29 cellular contexts compared by ENCODE assay signal in genomic region chr2:223260681-223261080, GRCh38.
DNase-seq lines count a peak whose midpoint lies in the region; ATAC-seq, FAIRE-seq and TF ChIP-seq lines count a peak whose summit lies in the region.
"Had no signal": no experiment of that assay in that cellular context is flagged by ENCODE, and none has a peak within 500 bp of the region (broad histone marks: within the 10 kb centered on the region; RNA-seq: fewer than 3 reads in every experiment).

No MANE protein-coding gene starts in this region.

- H3K9me3 Mint-ChIP-seq in stimulated activated naive CD8-positive, alpha-beta T cell treated with anti-CD3 and anti-CD28 coated beads, Interleukin-15, amount 100 ng/mL, for 72 hours = peaks cover 9 to 20% of the 10 kb centered on the region in 2 donors

- no peak for ATAC-seq in GM19463 (IDR thresholded peaks at IDR 0.05; ENCODE audit: unreplicated experiment)
- no peak for ATAC-seq in stimulated activated naive CD8-positive, alpha-beta T cell treated with anti-CD3 and anti-CD28 coated beads, Interleukin-15, amount 100 ng/mL, for 72 hours
- ATAC-seq in HG03135 (IDR thresholded peaks at IDR 0.05; ENCODE audit: unreplicated experiment) = no peak
- ATAC-seq: activated CD8-positive, alpha-beta T cell treated with anti-CD3 and anti-CD28 coated beads for 36 hours; psoas muscle; stimulated activated effector memory CD8-positive, alpha-beta T cell treated with anti-CD3 and anti-CD28 coated beads, Interleukin-12 subunit alpha, Interleukin-12 subunit beta, amount 100 ng/mL, for 72 hours had no signal

- H3K79me2 ChIP-seq in keratinocyte (ENCODE audit: control insufficient read depth, insufficient read depth, low read length) = no peaks in the 10 kb centered on the region

- in situ Hi-C loops in astrocyte of the spinal cord (cut with HindIII; ENCODE audit: low sequenced_read_pairs) = no loop called here

- no peak overlapping the region for H3K4me3 Mint-ChIP-seq in stimulated activated naive CD8-positive, alpha-beta T cell treated with anti-CD3 and anti-CD28 coated beads, Interleukin-15, amount 100 ng/mL, for 72 hours
- H3K4me3 Mint-ChIP-seq: activated CD8-positive, alpha-beta T cell treated with anti-CD3 and anti-CD28 coated beads for 36 hours; activated T-cell treated with anti-CD3 and anti-CD28 coated beads, Interleukin-2, amount 50 U/mL, for 24 hours; neural crest cell; stimulated activated effector memory CD8-positive, alpha-beta T cell treated with anti-CD3 and anti-CD28 coated beads, Interleukin-12 subunit alpha, Interleukin-12 subunit beta, amount 100 ng/mL, for 72 hours had no signal

- peaks cover 2% of the 10 kb centered on the region for H3K9me3 ChIP-seq in keratinocyte (ENCODE audit: control insufficient read depth, low read depth, low read length)

- FAIRE-seq in keratinocyte (lab: Jason Lieb, UNC) = peak; percentile 43
- FAIRE-seq: GM12891 had no signal

- TF ChIP-seq CTCF in astrocyte of the spinal cord (IDR thresholded peaks at IDR 0.05; ENCODE audit: low read depth, low read length) (no peak), keratinocyte (optimal IDR thresholded peaks at IDR 0.05 in 1 of 3, IDR thresholded peaks at IDR 0.05 in 1 of 3, conservative IDR thresholded peaks at IDR 0.05 in 1 of 3; ENCODE audit: extremely low read depth in 1 of 3, insufficient read depth in 2 of 3, low read length in 3 of 3) (no peak)

- peaks cover 36% of the 10 kb centered on the region for H3K4me1 ChIP-seq in keratinocyte (ENCODE audit: control insufficient read depth, extremely low read depth, insufficient read depth, low read length)
- H3K4me1 ChIP-seq: psoas muscle had no signal

- H2AFZ ChIP-seq in keratinocyte (ENCODE audit: control insufficient read depth, low read length) = peak overlapping the region; percentile 81

- no peaks in the 10 kb centered on the region for H3K9me1 ChIP-seq in keratinocyte (ENCODE audit: control insufficient read depth, extremely low read depth, insufficient read depth, low read length)

- peak overlapping the region; percentile 65 for H3K27ac ChIP-seq in keratinocyte (ENCODE audit: control insufficient read depth, insufficient read depth, low read length)
- H3K27ac ChIP-seq: cardiac muscle cell, psoas muscle, thoracic aorta had no signal

- dilution Hi-C loops in keratinocyte (cut with MboI; ENCODE audit: extremely low pct_ligation_motif_present, low sequenced_read_pairs) = no loop called here

- DNase-seq in A172 (ENCODE audit: low spot score) (peak; percentile 65), LHCN-M2 (ENCODE audit: low read depth) (peak; percentile 64), astrocyte of the spinal cord (ENCODE audit: low read depth, low spot score) (peak; percentile 44), keratinocyte (ENCODE audit: low read depth, low spot score) (no peak), SKM-1 (lab: John Stamatoyannopoulos, UW; ENCODE audit: unreplicated experiment) (no peak)
- DNase-seq in stimulated activated naive CD8-positive, alpha-beta T cell treated with anti-CD3 and anti-CD28 coated beads, Interleukin-15, amount 100 ng/mL, for 72 hours = no peak
- DNase-seq: 8988T; activated CD4-positive, CD25-positive, alpha-beta regulatory T cell; activated CD8-positive, alpha-beta T cell treated with anti-CD3 and anti-CD28 coated beads for 36 hours; activated naive CD4-positive, alpha-beta T cell treated with anti-CD3 and anti-CD28 coated beads, Interleukin-2, amount 50 U/mL, for 16 hours; activated T-cell treated with anti-CD3 and anti-CD28 coated beads, Interleukin-2, amount 50 U/mL, for 24 hours; C1 segment of cervical spinal cord; GF-D8; hippocampal formation; MG63; NCI-H1694; NCI-H446; NK-92 treated with Interleukin-12 subunit alpha and Interleukin-12 subunit beta, amount 100 ng/mL, for 24 hours; psoas muscle; SHP77; stimulated activated CD4-positive, alpha-beta T cell treated with anti-CD3 and anti-CD28 coated beads, Interleukin-12 subunit alpha, Interleukin-12 subunit beta, amount 100 ng/mL, for 4 hours; T-helper 2 cell had no signal

- H3K27me3 ChIP-seq in keratinocyte (ENCODE audit: control insufficient read depth, extremely low read depth, insufficient read depth, low read length) = no peaks in the 10 kb centered on the region
- H3K27me3 ChIP-seq: cardiac muscle cell, MG63 had no signal

- no peak overlapping the region for H3K27ac Mint-ChIP-seq in stimulated activated naive CD8-positive, alpha-beta T cell treated with anti-CD3 and anti-CD28 coated beads, Interleukin-15, amount 100 ng/mL, for 72 hours
- H3K27ac Mint-ChIP-seq: activated CD8-positive, alpha-beta T cell treated with anti-CD3 and anti-CD28 coated beads for 36 hours; activated T-cell treated with anti-CD3 and anti-CD28 coated beads, Interleukin-2, amount 50 U/mL, for 24 hours; stimulated activated effector memory CD8-positive, alpha-beta T cell treated with anti-CD3 and anti-CD28 coated beads, Interleukin-12 subunit alpha, Interleukin-12 subunit beta, amount 100 ng/mL, for 72 hours had no signal

- H3K9ac ChIP-seq in keratinocyte (ENCODE audit: control insufficient read depth, extremely low read depth, insufficient read depth, low read length) = peak overlapping the region; percentile 4

- H3K4me1 Mint-ChIP-seq in stimulated activated naive CD8-positive, alpha-beta T cell treated with anti-CD3 and anti-CD28 coated beads, Interleukin-15, amount 100 ng/mL, for 72 hours = no peaks in the 10 kb centered on the region
- H3K4me1 Mint-ChIP-seq: stimulated activated effector memory CD8-positive, alpha-beta T cell treated with anti-CD3 and anti-CD28 coated beads, Interleukin-12 subunit alpha, Interleukin-12 subunit beta, amount 100 ng/mL, for 72 hours had no signal

- H3K27me3 Mint-ChIP-seq in stimulated activated naive CD8-positive, alpha-beta T cell treated with anti-CD3 and anti-CD28 coated beads, Interleukin-15, amount 100 ng/mL, for 72 hours = no peaks in the 10 kb centered on the region
- H3K27me3 Mint-ChIP-seq: activated CD8-positive, alpha-beta T cell treated with anti-CD3 and anti-CD28 coated beads for 36 hours; activated T-cell treated with anti-CD3 and anti-CD28 coated beads, Interleukin-2, amount 50 U/mL, for 24 hours had no signal

- no peaks in the 10 kb centered on the region for H3K36me3 ChIP-seq in keratinocyte (ENCODE audit: control insufficient read depth in 2 of 2, extremely low read depth in 1 of 2, insufficient read depth in 2 of 2, low read length in 2 of 2)
- H3K36me3 ChIP-seq: cardiac muscle cell, MG63, thoracic aorta had no signal

- H3K4me3 ChIP-seq in astrocyte of the spinal cord (ENCODE audit: low read depth, low read length) = no peak overlapping the region
- H3K4me3 ChIP-seq in keratinocyte (ENCODE audit: control insufficient read depth in 2 of 3, extremely low read depth in 1 of 3, insufficient read depth in 2 of 3, low read depth in 1 of 3, low read length in 3 of 3) = no peak overlapping the region
- H3K4me3 ChIP-seq: cardiac muscle cell, MG63, psoas muscle, thoracic aorta had no signal

- H3K4me2 ChIP-seq in keratinocyte (ENCODE audit: control insufficient read depth, extremely low read depth, insufficient read depth, low read depth, low read length) = peak overlapping the region; percentile 44

- no peaks in the 10 kb centered on the region for H4K20me1 ChIP-seq in keratinocyte (ENCODE audit: control insufficient read depth, extremely low read depth, insufficient read depth, low read length)

Comparison
In these comparisons a context has a peak if more than half of its experiments do, and no peak if none do; other contexts are left out.
1. DNase-seq: peak in A172 (single experiment), LHCN-M2 (single experiment) and astrocyte of the spinal cord (single experiment); none in keratinocyte (single experiment), stimulated activated naive CD8-positive, alpha-beta T cell treated with anti-CD3 and anti-CD28 coated beads, Interleukin-15, amount 100 ng/mL, for 72 hours (0 of 2) and SKM-1 (single experiment).